In the genomic region with DNA sequence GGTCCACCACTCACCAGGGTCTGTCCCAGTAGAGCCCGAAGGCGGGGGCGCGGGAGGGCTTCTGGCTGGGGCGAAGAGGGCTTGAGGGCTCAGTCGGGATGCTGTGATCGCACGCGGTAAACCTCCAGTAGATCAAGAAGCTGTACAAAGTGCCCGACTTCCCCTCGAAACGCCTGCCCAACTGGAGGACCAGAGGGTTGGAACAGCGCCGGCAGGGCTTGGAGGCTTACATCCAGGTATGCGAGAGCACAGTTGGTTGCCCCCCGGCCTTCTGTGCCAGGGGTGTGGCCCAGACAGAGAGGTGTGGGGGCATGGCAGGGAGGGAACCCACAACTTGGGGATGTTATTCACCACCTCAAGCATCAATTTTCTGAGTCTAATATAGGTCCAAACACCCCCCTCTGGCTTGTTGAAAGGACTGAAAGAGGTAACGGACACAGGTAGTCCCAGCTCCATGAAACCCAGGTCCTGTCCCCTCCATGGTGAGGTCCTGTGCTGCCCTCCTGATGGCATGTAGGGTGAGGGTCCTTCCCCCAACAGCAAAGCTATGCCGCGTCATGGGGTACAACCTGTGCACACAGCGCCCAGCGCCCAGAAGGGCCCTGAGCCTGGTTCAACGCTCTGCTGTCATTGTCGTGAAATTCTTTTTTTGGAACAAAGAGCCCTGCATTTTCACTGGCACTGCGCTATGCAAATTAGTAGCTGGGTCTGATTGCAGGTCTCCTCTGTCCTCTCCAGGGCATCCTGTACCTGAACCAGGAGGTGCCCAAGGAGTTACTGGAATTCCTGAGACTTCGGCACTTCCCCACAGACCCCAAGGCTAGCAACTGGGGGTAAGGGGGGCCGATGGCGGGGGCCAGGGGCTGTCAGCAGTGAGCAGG, we compare ENCODE assay signal across 8 cellular contexts. TPM values are rescaled to one million over a fixed set of nuclear protein-coding genes. Genes with fewer than 3 reads are reported as not detected.
DNase-seq lines count a peak whose midpoint lies in the region; ATAC-seq and TF ChIP-seq lines count a peak whose summit lies in the region.

No MANE protein-coding gene starts in this region.

- H3K4me3 ChIP-seq in Panc1 (ENCODE audit: low read depth in 2 of 2, low read length in 2 of 2) (peak overlapping the region; percentile 53 to 68), retinal pigment epithelial cell (ENCODE audit: low read length) (peak overlapping the region; percentile 8)

- DNase-seq in NCI-H82 (lab: John Stamatoyannopoulos, UW), result peak; percentile 52
- no peak for DNase-seq in NCI-H82 treated with DMSO at 0.1 percent for 48 hours (lab: John Stamatoyannopoulos, UW; ENCODE audit: unreplicated experiment)
- no peak for DNase-seq in Panc1 (ENCODE audit: low read depth, low spot score)
- no peak for DNase-seq in retinal pigment epithelial cell (ENCODE audit: low read depth)
- DNase-seq in effector CD8-positive, alpha-beta T cell (lab: John Stamatoyannopoulos, UW), result no peak
- DNase-seq in Kasumi-1 (lab: John Stamatoyannopoulos, UW), result no peak

- POLR2A ChIA-PET in Panc1 (lab: Charles Lee), result no interaction called here

- no peaks in the 10 kb centered on the region; the same call in 1 of the 2 replicates for H3K36me3 ChIP-seq in Panc1 (ENCODE audit: control insufficient read depth, insufficient read depth, low read length)

- in situ Hi-C loops in Panc1 (cut with HindIII; ENCODE audit: low pct_unique_long_range_greater_than_20kb, low sequenced_read_pairs), result no loop called here

- peak; percentile 5 for ATAC-seq in GM21737 (IDR thresholded peaks at IDR 0.05; ENCODE audit: unreplicated experiment)
- ATAC-seq in Panc1, result no peak
- ATAC-seq in esophagus mucosa, result peak; percentile 15

- peaks cover 9% of the 10 kb centered on the region for H3K4me1 ChIP-seq in Panc1 (ENCODE audit: control insufficient read depth, insufficient read depth, low read length)

- H3K27me3 ChIP-seq in Panc1 (ENCODE audit: control insufficient read depth, insufficient read depth, low read length), result no peaks in the 10 kb centered on the region

- CTCF ChIA-PET in Panc1 (lab: Charles Lee), result interaction anchor here (0.5 to 2.2 kb wide), 16 partner anchors 11 to 670 kb away, joined by 3 to 10 read pairs (median 4); a partner anchor contains a TSS

- H3K27ac ChIP-seq in Panc1 (ENCODE audit: low read length), result no peak overlapping the region

- intact Hi-C loops in Panc1 (cut with micrococcal nuclease; ENCODE audit: unreplicated experiment), result no loop called here

- BruUV-seq in Panc1 (replicated peaks; lab: Mats Ljungman, UMichigan), result no TSS peak

- TF ChIP-seq CTCF in Panc1 (IDR thresholded peaks at IDR 0.05) (no peak), retinal pigment epithelial cell (conservative IDR thresholded peaks at IDR 0.05; ENCODE audit: low read depth, low read length) (no peak)

- no peaks in the 10 kb centered on the region for H3K9me3 ChIP-seq in Panc1 (ENCODE audit: control insufficient read depth, insufficient read depth, low read depth, low read length)

RNA-seq across cellular contexts. Expression of a gene that starts 1.2 kb away (rescaled TPM):
- total RNA-seq in Panc1 (2021; ENCODE audit: unreplicated experiment) (2.3 TPM), esophagus mucosa (0.28 TPM)
- polyA plus RNA-seq in Panc1 (2012; ENCODE audit: insufficient read length), result 2.8 TPM

RNA-seq across cellular contexts. Expression of a gene that starts 10.1 kb away (rescaled TPM):
- total RNA-seq in Panc1 (2021; ENCODE audit: unreplicated experiment) (407 TPM), esophagus mucosa (260 TPM)
- polyA plus RNA-seq in Panc1 (2012; ENCODE audit: insufficient read length), result 702 TPM

RNA-seq across cellular contexts. Expression of a gene that starts 57.0 kb away (rescaled TPM):
- total RNA-seq in Panc1 (2021; ENCODE audit: unreplicated experiment) (96.2 TPM), esophagus mucosa (76.6 TPM)
- polyA plus RNA-seq in Panc1 (2012; ENCODE audit: insufficient read length), result 73.0 TPM

RNA-seq across cellular contexts. Expression of a gene that starts 59.1 kb away (rescaled TPM):
- 89.8 TPM for total RNA-seq in Panc1 (2021; ENCODE audit: unreplicated experiment)
- polyA plus RNA-seq in Panc1 (2012; ENCODE audit: insufficient read length), result 84.6 TPM
- total RNA-seq in esophagus mucosa, result 25.6 TPM
